In genomic region chr5:86756839-86757238, GRCh38 we compare ENCODE assay signal across 12 cellular contexts.
"Had no signal": no experiment of that assay in that cellular context is flagged by ENCODE, and none has a peak within 500 bp of the region (broad histone marks: within the 10 kb centered on the region; RNA-seq: fewer than 3 reads in every experiment).

No MANE protein-coding gene starts in this region.

- ATAC-seq: left lung, pancreas had no signal

- H3K27ac ChIP-seq: ascending aorta, cardiac muscle cell, left lung, pancreas, upper lobe of left lung had no signal

- H3K36me3 ChIP-seq: ascending aorta, cardiac muscle cell, left lung, pancreas, upper lobe of left lung had no signal

- H3K4me1 ChIP-seq: ascending aorta, left lung, pancreas, upper lobe of left lung had no signal

- H3K4me3 ChIP-seq: ascending aorta, cardiac muscle cell, left lung, pancreas, upper lobe of left lung had no signal

- H3K27ac Mint-ChIP-seq: activated T-helper 1 cell treated with anti-CD3 and anti-CD28 coated beads, Interleukin-12 subunit alpha, Interleukin-12 subunit beta, Interleukin-2, Interleukin-4 antibody, amounts not matched to agents 30 ng/mL and 10 ng/mL and 1 ng/mL, durations not matched to agents 14 hours and 24 hours and 36 hours; stimulated activated naive CD8-positive, alpha-beta T cell treated with anti-CD3 and anti-CD28 coated beads, Interleukin-15, Interleukin-2, amounts not matched to agents 100 ng/mL and 50 ng/mL, for 24 hours had no signal

- H3K9me3 Mint-ChIP-seq: activated T-helper 1 cell treated with anti-CD3 and anti-CD28 coated beads, Interleukin-12 subunit alpha, Interleukin-12 subunit beta, Interleukin-2, Interleukin-4 antibody, amounts not matched to agents 30 ng/mL and 10 ng/mL and 1 ng/mL, durations not matched to agents 14 hours and 24 hours and 36 hours; stimulated activated naive CD8-positive, alpha-beta T cell treated with anti-CD3 and anti-CD28 coated beads, Interleukin-15, Interleukin-2, amounts not matched to agents 100 ng/mL and 50 ng/mL, for 24 hours had no signal

- H3K9me3 ChIP-seq: ascending aorta, left lung, pancreas, upper lobe of left lung had no signal

- H3K4me3 Mint-ChIP-seq: activated T-helper 1 cell treated with anti-CD3 and anti-CD28 coated beads, Interleukin-12 subunit alpha, Interleukin-12 subunit beta, Interleukin-2, Interleukin-4 antibody, amounts not matched to agents 30 ng/mL and 10 ng/mL and 1 ng/mL, durations not matched to agents 14 hours and 24 hours and 36 hours; stimulated activated naive CD8-positive, alpha-beta T cell treated with anti-CD3 and anti-CD28 coated beads, Interleukin-15, Interleukin-2, amounts not matched to agents 100 ng/mL and 50 ng/mL, for 24 hours had no signal

- DNase-seq: activated CD4-positive, alpha-beta T cell treated with anti-CD3 and anti-CD28 coated beads for 48 hours; activated naive CD4-positive, alpha-beta T cell; foreskin melanocyte; left lung; pancreas; stimulated activated CD4-positive, alpha-beta T cell treated with anti-CD3 and anti-CD28 coated beads, Interleukin-4, amount 100 ng/mL, for 24 hours; upper lobe of left lung had no signal

- H3K27me3 ChIP-seq: ascending aorta, cardiac muscle cell, left lung, pancreas, upper lobe of left lung had no signal

- FAIRE-seq: keratinocyte, pancreas had no signal
